Comparison of ENCODE assay signal across 16 cellular contexts in genomic region chr20:44188752-44189151, GRCh38. TPM values are rescaled to one million over a fixed set of nuclear protein-coding genes. Genes with fewer than 3 reads are reported as not detected.
DNase-seq lines count a peak whose midpoint lies in the region; ATAC-seq, FAIRE-seq and TF ChIP-seq lines count a peak whose summit lies in the region.
"Had no signal": no experiment of that assay in that cellular context is flagged by ENCODE, and none has a peak within 500 bp of the region (broad histone marks: within the 10 kb centered on the region; RNA-seq: fewer than 3 reads in every experiment).

No MANE protein-coding gene starts in this region.

- H3K9me3 ChIP-seq in HepG2 (ENCODE audit: low read length), result no peaks in the 10 kb centered on the region
- H3K9me3 ChIP-seq in right lobe of liver, result no peaks in the 10 kb centered on the region
- no peaks in the 10 kb centered on the region for H3K9me3 ChIP-seq in muscle layer of duodenum (ENCODE audit: control insufficient read depth in 1 of 2, low read length in 2 of 2)
- H3K9me3 ChIP-seq in uterus, result no peaks in the 10 kb centered on the region
- H3K9me3 ChIP-seq: SK-N-SH, testis had no signal

- TF ChIP-seq CTCF in HepG2 (CRISPR knock-in tag; IDR thresholded peaks at IDR 0.05), result 0 out of 2 replicates have a peak, but pooled peaks have one; percentile 6
- no peak for TF ChIP-seq CTCF in right lobe of liver (IDR thresholded peaks at IDR 0.05)
- no peak for TF ChIP-seq CTCF in chondrocyte (IDR thresholded peaks at IDR 0.05)
- TF ChIP-seq CTCF in uterus (IDR thresholded peaks at IDR 0.05), result no peak

- peaks cover 55% of the 10 kb centered on the region for H3K4me1 Mint-ChIP-seq in chondrocyte (ENCODE audit: low read depth)

- H3K9ac ChIP-seq in HepG2 (ENCODE audit: insufficient read depth, low read depth, low read length), result no peak overlapping the region

- TF ChIP-seq EP300 in HepG2 (IDR thresholded peaks at IDR 0.05; ENCODE audit: low read depth in 2 of 2, low read length in 2 of 2) (no peak), HepG2 (CRISPR knock-in tag; IDR thresholded peaks at IDR 0.05; ENCODE audit: borderline replicate concordance) (no peak)

- no peaks in the 10 kb centered on the region for H3K79me2 ChIP-seq in HepG2 (ENCODE audit: insufficient read depth, low read length)

- peak overlapping the region; percentile 28 for H2AFZ ChIP-seq in HepG2 (ENCODE audit: low read length)

- TF ChIP-seq RAD21 in HepG2 (CRISPR knock-in tag; IDR thresholded peaks at IDR 0.05), result no peak

- H3K4me1 ChIP-seq in HepG2 (ENCODE audit: insufficient read depth, low read length) (peaks cover 29% of the 10 kb centered on the region), right lobe of liver (no peaks in the 10 kb centered on the region), muscle layer of duodenum (ENCODE audit: control insufficient read depth in 1 of 2, insufficient read depth in 2 of 2, low read length in 2 of 2) (peaks cover 0 to 13% of the 10 kb centered on the region in 2 donors), uterus (peaks cover 0 to 13% of the 10 kb centered on the region in 2 donors)

- no peak overlapping the region for H3K27ac ChIP-seq in HepG2 (ENCODE audit: extremely low read length, insufficient read depth, low read length)
- no peak overlapping the region for H3K27ac ChIP-seq in right lobe of liver
- peak overlapping the region; percentile 82 for H3K27ac ChIP-seq in muscle layer of duodenum (ENCODE audit: low read length)
- H3K27ac ChIP-seq in uterus, result peak overlapping the region; percentile 90 to 91
- H3K27ac ChIP-seq: testis had no signal

- H3K4me2 ChIP-seq in HepG2 (ENCODE audit: low read depth, low read length), result peak overlapping the region; percentile 70

- H3K27me3 ChIP-seq in HepG2 (ENCODE audit: control insufficient read depth in 1 of 2, insufficient read depth in 2 of 2, low read length in 2 of 2) (peaks cover 5 to 36% of the 10 kb centered on the region in 2 experiments; a peak in 4 of 5 replicates), right lobe of liver (no peaks in the 10 kb centered on the region), muscle layer of duodenum (ENCODE audit: low read depth, low read length) (peaks cover 4% of the 10 kb centered on the region), uterus (no peaks in the 10 kb centered on the region)
- H3K27me3 ChIP-seq: testis had no signal

- H3K27me3 Mint-ChIP-seq in chondrocyte (ENCODE audit: low read depth), result no peaks in the 10 kb centered on the region

- no peak for FAIRE-seq in HepG2 (lab: Jason Lieb, UNC)

- H3K9me3 Mint-ChIP-seq in chondrocyte (ENCODE audit: low read depth), result no peaks in the 10 kb centered on the region
- H3K9me3 Mint-ChIP-seq: activated CD4-positive, alpha-beta T cell treated with anti-CD3 and anti-CD28 coated beads, Interleukin-2, amount 10 ng/mL, durations not matched to agents 7 days and 5 days had no signal

- no TSS peak for BruUV-seq in HepG2 (replicated peaks; lab: Mats Ljungman, UMichigan)

- in situ Hi-C loops in HepG2 (cut with HindIII; ENCODE audit: extremely low pct_ligation_motif_present, low pct_unique_long_range_greater_than_20kb), result loop anchor here (5.0 kb wide), 1 partner anchor 71 kb away; no protein-coding TSS in a partner anchor

- intact Hi-C loops in HepG2 (cut with micrococcal nuclease; ENCODE audit: unreplicated experiment), result no loop called here
- intact Hi-C loops in right lobe of liver (cut with DNase I), result loop anchor here in 1 of 2 donors (5.0 kb wide), 1 partner anchor 71 kb away; no protein-coding TSS in a partner anchor
- intact Hi-C loops in uterus (cut with DNase I; ENCODE audit: low total_unique reads), result no loop called here

- WGBS in HepG2 (ENCODE audit: low lambda C conversion rate), result 8% methylated on average over 6 of the region's 6 CpGs
- WGBS in right lobe of liver (ENCODE audit: insufficient coverage, low coverage, low lambda C conversion rate, missing lambda C conversion rate), result 60% methylated on average over 6 of the region's 6 CpGs

- H3K4me3 ChIP-seq in HepG2 (replicated peaks in 1 of 3; ENCODE audit: insufficient read depth in 1 of 3, low read depth in 2 of 3, low read length in 3 of 3) (peak overlapping the region in 2 of 3 experiments; percentile 52 to 63; a peak in 4 of 6 replicates), right lobe of liver (no peak overlapping the region), muscle layer of duodenum (ENCODE audit: low read depth in 1 of 2, low read length in 2 of 2) (no peak overlapping the region), uterus (no peak overlapping the region)
- H3K4me3 ChIP-seq: testis had no signal

- POLR2A ChIA-PET in HepG2 (lab: Yijun Ruan, JAX), result interaction anchor here (2.2 kb wide), 1 partner anchor 72 kb away, joined by 8 read pairs; no protein-coding TSS in a partner anchor

- ATAC-seq in HepG2, result peak; percentile 63
- ATAC-seq in right lobe of liver, result no peak

- CTCF ChIA-PET in HepG2 (lab: Yijun Ruan, JAX; ENCODE audit: low intra/inter-chr PET ratio, low total read pairs), result interaction anchor here (4.7 kb wide), 1 partner anchor 71 kb away, joined by 110 read pairs; no protein-coding TSS in a partner anchor

- H3K36me3 ChIP-seq in HepG2 (replicated peaks in 1 of 2; ENCODE audit: control insufficient read depth in 1 of 2, insufficient read depth in 2 of 2, low read length in 2 of 2), result no peaks in the 10 kb centered on the region
- H3K36me3 ChIP-seq in right lobe of liver, result no peaks in the 10 kb centered on the region
- no peaks in the 10 kb centered on the region for H3K36me3 ChIP-seq in muscle layer of duodenum (ENCODE audit: control insufficient read depth in 1 of 2, insufficient read depth in 2 of 2, low read length in 2 of 2)
- no peaks in the 10 kb centered on the region for H3K36me3 ChIP-seq in uterus

- H3K36me3 Mint-ChIP-seq in chondrocyte (ENCODE audit: low read depth), result peaks cover 3% of the 10 kb centered on the region

- no peak overlapping the region for H3K4me3 Mint-ChIP-seq in chondrocyte (ENCODE audit: unreplicated experiment)
- H3K4me3 Mint-ChIP-seq: activated CD4-positive, alpha-beta T cell treated with anti-CD3 and anti-CD28 coated beads, Interleukin-2, amount 10 ng/mL, durations not matched to agents 7 days and 5 days had no signal

- H3K27ac Mint-ChIP-seq in chondrocyte (ENCODE audit: unreplicated experiment), result peak overlapping the region; percentile 89
- H3K27ac Mint-ChIP-seq: activated CD4-positive, alpha-beta T cell treated with anti-CD3 and anti-CD28 coated beads, Interleukin-2, amount 10 ng/mL, durations not matched to agents 7 days and 5 days had no signal

- DNase-seq in HepG2 (ENCODE audit: low spot score), result no peak
- DNase-seq in right lobe of liver, result no peak
- no peak for DNase-seq in chondrocyte (ENCODE audit: low spot score)
- peak; percentile 42 to 57 for DNase-seq in uterus
- no peak for DNase-seq in ecto neural progenitor cell (ENCODE audit: low spot score)
- no peak for DNase-seq in NCI-H748 treated with DMSO at 0.1 percent for 48 hours (lab: John Stamatoyannopoulos, UW)
- no peak for DNase-seq in COR-L47 (lab: John Stamatoyannopoulos, UW)
- DNase-seq: activated CD4-positive, alpha-beta T cell treated with anti-CD3 and anti-CD28 coated beads, Interleukin-2, amount 10 ng/mL, durations not matched to agents 7 days and 5 days; activated gamma-delta T cell treated with Interleukin-2 at 50 U/mL for 16 hours; DMS79; left cardiac atrium; NCI-H446 treated with DMSO at 0.1 percent for 48 hours; SK-N-SH; testis had no signal

- TF ChIP-seq POLR2A in HepG2 (IDR thresholded peaks at IDR 0.05; ENCODE audit: insufficient read depth in 1 of 2, low read depth in 2 of 2, low read length in 2 of 2) (no peak), right lobe of liver (IDR thresholded peaks at IDR 0.05) (no peak), uterus (IDR thresholded peaks at IDR 0.05) (no peak)

- no peaks in the 10 kb centered on the region for H4K20me1 ChIP-seq in HepG2 (ENCODE audit: insufficient read depth, low read length)

RNA-seq across cellular contexts. Expression of gene JPH2, which starts 1.8 kb away (rescaled TPM):
- total RNA-seq in HepG2 (2016; rRNA removed; fragmentation: Illumina TruSeq; extraction: Trizol) (not detected in 2 replicates), right lobe of liver (under 1 TPM in 5 of 6 experiments, not detected in 1; 0.09 to 0.31 (median 0.10) TPM), chondrocyte (46.6 to 75.9 TPM (median 71.2 TPM) in 3 replicates), uterus (100 to 1,000 TPM in 1 of 4 donors, 10 to 100 TPM in 3; 17.6 to 133 (median 61.2) TPM)
- not detected in 2 replicates for total RNA-seq in HepG2 (2016; cell fraction: cytosol; rRNA removed; fragmentation: Illumina TruSeq; extraction: Trizol; ENCODE audit: low read depth)
- total RNA-seq in HepG2 (2016; cell fraction: insoluble cytoplasmic fraction; rRNA removed; fragmentation: Illumina TruSeq; extraction: Trizol), result not detected in 2 replicates
- total RNA-seq in HepG2 (2016; cell fraction: membrane; rRNA removed; fragmentation: Illumina TruSeq; extraction: Trizol), result not detected in 2 replicates
- not detected in 2 replicates for total RNA-seq in HepG2 (2016; cell fraction: nucleus; rRNA removed; fragmentation: Illumina TruSeq; extraction: Trizol)
- polyA plus RNA-seq in HepG2 (2011; rRNA removed), result 0.42 and 0.61 TPM in 2 replicates
- 0.23 and 0.32 TPM in 2 replicates for polyA plus RNA-seq in HepG2 (2011; cell fraction: cytosol; rRNA removed)
- 2.7 and 2.9 TPM in 2 replicates for polyA plus RNA-seq in HepG2 (2011; cell fraction: nucleus; rRNA removed)
- polyA plus RNA-seq in HepG2 (2012), result 0.52 and 1.4 TPM in 2 replicates
- not detected in 2 replicates for polyA plus RNA-seq in HepG2 (2016; cell fraction: cytosol; fragmentation: Illumina TruSeq; extraction: Trizol; ENCODE audit: low read depth)
- polyA plus RNA-seq in HepG2 (2016; cell fraction: insoluble cytoplasmic fraction; fragmentation: Illumina TruSeq; extraction: Trizol; ENCODE audit: low read depth), result not detected in 2 replicates
- not detected in 2 replicates for polyA plus RNA-seq in HepG2 (2016; cell fraction: membrane; fragmentation: Illumina TruSeq; extraction: Trizol; ENCODE audit: low read depth)
- polyA plus RNA-seq in HepG2 (2016; cell fraction: nucleus; fragmentation: Illumina TruSeq; extraction: Trizol; ENCODE audit: insufficient read depth, low read depth), result not detected in 2 replicates
- polyA minus RNA-seq in HepG2 (2011; rRNA and poly(A)+ RNA removed; ENCODE audit: low replicate concordance), result 1.1 and 9.5 TPM in 2 replicates
- 0.30 TPM in 1 of 2 replicates, not detected in the other for polyA minus RNA-seq in HepG2 (2011; cell fraction: cytosol; rRNA and poly(A)+ RNA removed)
- 3.7 and 4.5 TPM in 2 replicates for polyA minus RNA-seq in HepG2 (2011; cell fraction: nucleus; rRNA and poly(A)+ RNA removed)
- total RNA-seq: activated CD4-positive, alpha-beta T cell treated with anti-CD3 and anti-CD28 coated beads, Interleukin-2, amount 10 ng/mL, durations not matched to agents 7 days and 5 days had no signal

RNA-seq across cellular contexts. Expression of gene OSER1, which starts 21.8 kb away (rescaled TPM):
- total RNA-seq in HepG2 (2016; rRNA removed; fragmentation: Illumina TruSeq; extraction: Trizol), result 71.2 and 92.8 TPM in 2 replicates
- 47.2 and 53.9 TPM in 2 replicates for total RNA-seq in HepG2 (2016; cell fraction: cytosol; rRNA removed; fragmentation: Illumina TruSeq; extraction: Trizol; ENCODE audit: low read depth)
- 68.4 and 97.8 TPM in 2 replicates for total RNA-seq in HepG2 (2016; cell fraction: insoluble cytoplasmic fraction; rRNA removed; fragmentation: Illumina TruSeq; extraction: Trizol)
- total RNA-seq in HepG2 (2016; cell fraction: membrane; rRNA removed; fragmentation: Illumina TruSeq; extraction: Trizol), result 55.7 and 63.5 TPM in 2 replicates
- 43.8 and 44.3 TPM in 2 replicates for total RNA-seq in HepG2 (2016; cell fraction: nucleus; rRNA removed; fragmentation: Illumina TruSeq; extraction: Trizol)
- 67.0 and 71.5 TPM in 2 replicates for polyA plus RNA-seq in HepG2 (2011; rRNA removed)
- polyA plus RNA-seq in HepG2 (2011; cell fraction: cytosol; rRNA removed), result 45.9 and 56.3 TPM in 2 replicates
- 61.9 and 63.0 TPM in 2 replicates for polyA plus RNA-seq in HepG2 (2011; cell fraction: nucleus; rRNA removed)
- 47.9 and 61.6 TPM in 2 replicates for polyA plus RNA-seq in HepG2 (2012)
- polyA plus RNA-seq in HepG2 (2016; cell fraction: cytosol; fragmentation: Illumina TruSeq; extraction: Trizol; ENCODE audit: low read depth), result 20.0 and 20.3 TPM in 2 replicates
- 76.4 and 82.6 TPM in 2 replicates for polyA plus RNA-seq in HepG2 (2016; cell fraction: insoluble cytoplasmic fraction; fragmentation: Illumina TruSeq; extraction: Trizol; ENCODE audit: low read depth)
- polyA plus RNA-seq in HepG2 (2016; cell fraction: membrane; fragmentation: Illumina TruSeq; extraction: Trizol; ENCODE audit: low read depth), result 22.2 and 23.0 TPM in 2 replicates
- 77.5 and 79.8 TPM in 2 replicates for polyA plus RNA-seq in HepG2 (2016; cell fraction: nucleus; fragmentation: Illumina TruSeq; extraction: Trizol; ENCODE audit: insufficient read depth, low read depth)
- polyA minus RNA-seq in HepG2 (2011; rRNA and poly(A)+ RNA removed; ENCODE audit: low replicate concordance), result 42.9 and 49.7 TPM in 2 replicates
- 32.4 and 37.8 TPM in 2 replicates for polyA minus RNA-seq in HepG2 (2011; cell fraction: cytosol; rRNA and poly(A)+ RNA removed)
- polyA minus RNA-seq in HepG2 (2011; cell fraction: nucleus; rRNA and poly(A)+ RNA removed), result 18.4 and 28.8 TPM in 2 replicates
- total RNA-seq in right lobe of liver, result 10 to 100 TPM; 13.0 to 20.4 (median 17.3) TPM
- total RNA-seq in chondrocyte, result 30.3 to 33.0 TPM (median 31.5 TPM) in 3 replicates
- 10 to 100 TPM; 33.8 to 76.2 (median 46.0) TPM for total RNA-seq in uterus

RNA-seq across cellular contexts. Expression of gene GDAP1L1, which starts 58.4 kb away (rescaled TPM):
- total RNA-seq in HepG2 (2016; rRNA removed; fragmentation: Illumina TruSeq; extraction: Trizol) (not detected in 2 replicates), right lobe of liver (not detected), chondrocyte (not detected in 3 replicates), uterus (under 1 TPM in 1 of 4 donors, not detected in 3; 0.41 TPM)
- not detected in 2 replicates for total RNA-seq in HepG2 (2016; cell fraction: cytosol; rRNA removed; fragmentation: Illumina TruSeq; extraction: Trizol; ENCODE audit: low read depth)
- not detected in 2 replicates for total RNA-seq in HepG2 (2016; cell fraction: insoluble cytoplasmic fraction; rRNA removed; fragmentation: Illumina TruSeq; extraction: Trizol)
- not detected in 2 replicates for total RNA-seq in HepG2 (2016; cell fraction: membrane; rRNA removed; fragmentation: Illumina TruSeq; extraction: Trizol)
- total RNA-seq in HepG2 (2016; cell fraction: nucleus; rRNA removed; fragmentation: Illumina TruSeq; extraction: Trizol), result not detected in 2 replicates
- 0.04 and 0.13 TPM in 2 replicates for polyA plus RNA-seq in HepG2 (2011; rRNA removed)
- 0.26 TPM in 1 of 2 replicates, not detected in the other for polyA plus RNA-seq in HepG2 (2011; cell fraction: cytosol; rRNA removed)
- 0.26 TPM in 1 of 2 replicates, not detected in the other for polyA plus RNA-seq in HepG2 (2011; cell fraction: nucleus; rRNA removed)
- polyA plus RNA-seq in HepG2 (2012), result 0.47 and 0.64 TPM in 2 replicates
- not detected in 2 replicates for polyA plus RNA-seq in HepG2 (2016; cell fraction: cytosol; fragmentation: Illumina TruSeq; extraction: Trizol; ENCODE audit: low read depth)
- not detected in 2 replicates for polyA plus RNA-seq in HepG2 (2016; cell fraction: insoluble cytoplasmic fraction; fragmentation: Illumina TruSeq; extraction: Trizol; ENCODE audit: low read depth)
- polyA plus RNA-seq in HepG2 (2016; cell fraction: membrane; fragmentation: Illumina TruSeq; extraction: Trizol; ENCODE audit: low read depth), result not detected in 2 replicates
- not detected in 2 replicates for polyA plus RNA-seq in HepG2 (2016; cell fraction: nucleus; fragmentation: Illumina TruSeq; extraction: Trizol; ENCODE audit: insufficient read depth, low read depth)
- polyA minus RNA-seq in HepG2 (2011; rRNA and poly(A)+ RNA removed; ENCODE audit: low replicate concordance), result not detected in 2 replicates
- polyA minus RNA-seq in HepG2 (2011; cell fraction: cytosol; rRNA and poly(A)+ RNA removed), result not detected in 2 replicates
- not detected in 2 replicates for polyA minus RNA-seq in HepG2 (2011; cell fraction: nucleus; rRNA and poly(A)+ RNA removed)
- total RNA-seq: activated CD4-positive, alpha-beta T cell treated with anti-CD3 and anti-CD28 coated beads, Interleukin-2, amount 10 ng/mL, durations not matched to agents 7 days and 5 days; posterior vena cava had no signal

Comparison
In these comparisons a context has a peak if more than half of its experiments do, and no peak if none do; other contexts are left out.
1. H3K4me3 ChIP-seq: peak in HepG2 (2 of 3); none in right lobe of liver (0 of 3), muscle layer of duodenum (0 of 2) and uterus (0 of 2).
2. DNase-seq: peak in uterus (2 of 2); none in HepG2 (single experiment), right lobe of liver (0 of 3), chondrocyte (single experiment), ecto neural progenitor cell (single experiment), NCI-H748 treated with DMSO at 0.1 percent for 48 hours (single experiment) and COR-L47 (single experiment).
3. H3K27ac ChIP-seq: peak in muscle layer of duodenum (single experiment) and uterus (2 of 2); none in HepG2 (single experiment) and right lobe of liver (0 of 3).
4. RNA of gene JPH2, which starts 1.8 kb away (total RNA-seq): 46.6 to 75.9 TPM in chondrocyte and 17.6 to 133 TPM in uterus; 0.09 to 0.31 TPM in right lobe of liver and not detected in HepG2; every median in the first group is over 10 times any median in the second.